Comparison of ENCODE assay signal across 7 cellular contexts in the genomic region with DNA sequence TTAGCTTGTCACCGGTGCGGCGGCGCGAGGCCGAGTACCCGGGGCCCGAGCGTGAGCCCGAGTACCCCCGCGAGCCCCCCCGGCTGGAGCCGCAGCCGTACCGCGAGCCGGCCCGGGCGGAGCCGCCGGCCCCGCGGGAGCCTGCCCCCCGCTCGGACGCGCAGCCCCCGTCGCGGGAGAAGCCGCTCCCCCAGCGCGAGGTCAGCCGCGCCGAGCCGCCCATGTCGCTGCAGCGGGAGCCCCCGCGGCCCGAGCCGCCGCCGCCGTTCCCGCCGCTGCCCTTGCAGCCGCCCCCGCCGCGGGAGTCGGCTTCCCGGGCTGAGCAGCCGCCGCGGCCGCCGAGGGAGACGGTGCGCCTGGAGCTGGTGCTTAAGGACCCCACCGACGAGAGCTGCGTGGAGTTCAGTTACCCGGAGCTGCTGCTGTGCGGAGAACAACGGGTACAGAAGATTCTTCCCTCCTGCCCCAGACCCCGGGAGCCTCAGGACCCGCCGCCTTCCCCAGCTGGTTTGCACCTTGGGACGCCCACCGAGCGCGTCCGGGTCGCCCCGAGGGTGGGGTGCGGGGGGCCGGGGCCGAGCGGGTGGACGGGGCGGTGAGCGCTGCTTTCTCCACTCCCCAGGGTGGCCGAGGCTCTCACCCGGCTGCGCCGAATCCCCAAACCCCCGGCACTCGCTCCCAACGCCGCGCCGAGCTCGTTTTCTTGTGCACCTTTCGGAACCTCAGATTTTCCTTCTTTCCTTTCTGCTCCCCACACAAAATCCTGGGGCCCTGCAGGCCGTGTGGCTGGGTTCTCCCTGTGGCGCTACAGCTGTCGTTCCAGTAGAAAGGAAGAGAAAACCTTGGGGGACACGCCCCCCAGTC. TPM values are rescaled to one million over a fixed set of nuclear protein-coding genes. Genes with fewer than 3 reads are reported as not detected.
DNase-seq lines count a peak whose midpoint lies in the region; TF ChIP-seq lines count a peak whose summit lies in the region.

No MANE protein-coding gene starts in this region.

- H3K79me2 ChIP-seq in GM23248 (ENCODE audit: insufficient read depth): peaks cover 47% of the 10 kb centered on the region

- peak overlapping the region; percentile 85 for H3K27ac ChIP-seq in GM23248
- H3K27ac ChIP-seq in effector memory CD4-positive, alpha-beta T cell (ENCODE audit: insufficient read depth, low read length, poor library complexity, severe bottlenecking): peak overlapping the region; percentile 63
- peak overlapping the region; percentile 90 to 97 (median 95) for H3K27ac ChIP-seq in stomach

- POLR2A ChIA-PET in activated CD4-positive, alpha-beta memory T cell treated with anti-CD3 and anti-CD28 coated beads for 36 hours (lab: Charles Lee): interaction anchor here (0.6 to 2.8 kb wide), 3 partner anchors 11 to 128 kb away, joined by 3 to 17 read pairs (median 4); partner anchors contain the start of gene LUC7L2

- 2 to 3% methylated on average over 36 to 50 of the region's 101 CpGs for WGBS in GM23248 (ENCODE audit: low coverage in 1 of 2, low lambda C conversion rate in 2 of 2, missing lambda C conversion rate in 2 of 2), 2 experiments
- 0 to 1% (median 1%) methylated on average over 33 to 100 of the region's 101 CpGs for WGBS in stomach, 5 donors

- no peak for TF ChIP-seq EP300 in stomach (IDR thresholded peaks at IDR 0.05)

- H3K4me1 Mint-ChIP-seq in activated CD4-positive, alpha-beta memory T cell treated with anti-CD3 and anti-CD28 coated beads for 36 hours (ENCODE audit: low read depth): peaks cover 29% of the 10 kb centered on the region

- TF ChIP-seq CTCF in GM12875 (IDR thresholded peaks at IDR 0.05; ENCODE audit: borderline replicate concordance, insufficient read depth, low read depth, low read length) (no peak), LNCaP clone FGC (IDR thresholded peaks at IDR 0.05; ENCODE audit: control insufficient read depth, extremely low read depth, insufficient read depth) (no peak), stomach (IDR thresholded peaks at IDR 0.05) (no peak)

- no peaks in the 10 kb centered on the region for H3K9me3 ChIP-seq in GM23248 (ENCODE audit: low read depth)
- H3K9me3 ChIP-seq in effector memory CD4-positive, alpha-beta T cell (ENCODE audit: control insufficient read depth, low read length): no peaks in the 10 kb centered on the region
- no peaks in the 10 kb centered on the region for H3K9me3 ChIP-seq in mononuclear cell (ENCODE audit: low read depth, low read length)
- no peaks in the 10 kb centered on the region for H3K9me3 ChIP-seq in stomach

- peak overlapping the region; percentile 94 for H3K9ac ChIP-seq in GM23248

- H3K27me3 Mint-ChIP-seq in activated CD4-positive, alpha-beta memory T cell treated with anti-CD3 and anti-CD28 coated beads for 36 hours: peaks cover 5% of the 10 kb centered on the region

- peaks cover 8% of the 10 kb centered on the region; the same call in 1 of the 2 replicates for H3K4me1 ChIP-seq in GM23248 (ENCODE audit: insufficient read depth)
- peaks cover 2% of the 10 kb centered on the region for H3K4me1 ChIP-seq in effector memory CD4-positive, alpha-beta T cell (ENCODE audit: control insufficient read depth, insufficient read depth, low read length, poor library complexity, severe bottlenecking)
- peaks cover 14% of the 10 kb centered on the region for H3K4me1 ChIP-seq in mononuclear cell (ENCODE audit: insufficient read depth, low read length)
- peaks cover 9 to 40% (median 38%) of the 10 kb centered on the region in 4 donors for H3K4me1 ChIP-seq in stomach

- in situ Hi-C loops in GM23248 (cut with MboI): no loop called here

- intact Hi-C loops in activated CD4-positive, alpha-beta memory T cell treated with anti-CD3 and anti-CD28 coated beads for 36 hours (cut with micrococcal nuclease): loop anchor here (1.0 to 2.0 kb wide), 6 partner anchors 98 to 215 kb away; partner anchors contain the start of genes LUC7L2 and ZC3HAV1
- intact Hi-C loops in stomach (cut with DNase I; ENCODE audit: low total_unique reads): no loop called here

- no peak for TF ChIP-seq POLR2A in stomach (IDR thresholded peaks at IDR 0.05)

- H3K36me3 ChIP-seq in GM23248 (ENCODE audit: low read depth) (no peaks in the 10 kb centered on the region; the same call in 1 of the 2 replicates), stomach (no peaks in the 10 kb centered on the region)
- no peaks in the 10 kb centered on the region for H3K36me3 ChIP-seq in effector memory CD4-positive, alpha-beta T cell (ENCODE audit: control insufficient read depth, insufficient read depth, low read length)

- peaks cover 3% of the 10 kb centered on the region for H3K36me3 Mint-ChIP-seq in activated CD4-positive, alpha-beta memory T cell treated with anti-CD3 and anti-CD28 coated beads for 36 hours

- H2AFZ ChIP-seq in GM23248: peak overlapping the region; percentile 93

- no peaks in the 10 kb centered on the region for H3K9me3 Mint-ChIP-seq in activated CD4-positive, alpha-beta memory T cell treated with anti-CD3 and anti-CD28 coated beads for 36 hours

- H4K20me1 ChIP-seq in GM23248 (ENCODE audit: insufficient read depth): no peaks in the 10 kb centered on the region

- H3K4me2 ChIP-seq in GM23248 (ENCODE audit: unreplicated experiment): peak overlapping the region; percentile 95

- H3K4me3 ChIP-seq in GM12875 (ENCODE audit: low read depth, low read length): peak overlapping the region; percentile 100
- peak overlapping the region; percentile 91 for H3K4me3 ChIP-seq in GM23248
- peak overlapping the region; percentile 82 for H3K4me3 ChIP-seq in LNCaP clone FGC (ENCODE audit: low read depth, low read length)
- H3K4me3 ChIP-seq in effector memory CD4-positive, alpha-beta T cell (ENCODE audit: insufficient read depth, low read depth, low read length, poor library complexity, severe bottlenecking): peak overlapping the region; percentile 73
- peak overlapping the region; percentile 92 for H3K4me3 ChIP-seq in mononuclear cell (ENCODE audit: low read length)
- H3K4me3 ChIP-seq in stomach: peak overlapping the region; percentile 92 to 95 (median 93)

- peaks cover 38% of the 10 kb centered on the region for H3F3A ChIP-seq in GM23248 (ENCODE audit: insufficient read depth)

- CTCF ChIA-PET in activated CD4-positive, alpha-beta memory T cell treated with anti-CD3 and anti-CD28 coated beads for 36 hours (lab: Charles Lee): interaction anchor here (1.1 to 1.3 kb wide), 2 partner anchors 128 to 214 kb away, joined by 4 to 5 read pairs; no protein-coding TSS in a partner anchor

- peak; percentile 72 for DNase-seq in GM23248
- DNase-seq in LNCaP clone FGC (ENCODE audit: low read depth): no peak
- DNase-seq in activated CD4-positive, alpha-beta memory T cell treated with anti-CD3 and anti-CD28 coated beads for 36 hours: peak; percentile 33
- DNase-seq in effector memory CD4-positive, alpha-beta T cell: peak in 1 of 3 donors; percentile 16
- peak; percentile 27 for DNase-seq in stomach

- H3K9me2 ChIP-seq in GM23248 (ENCODE audit: insufficient read depth): no peaks in the 10 kb centered on the region

- H3K4me3 Mint-ChIP-seq in activated CD4-positive, alpha-beta memory T cell treated with anti-CD3 and anti-CD28 coated beads for 36 hours: peak overlapping the region; percentile 97

- H3K27me3 ChIP-seq in GM23248 (replicated peaks; ENCODE audit: insufficient read depth): no peaks in the 10 kb centered on the region
- no peaks in the 10 kb centered on the region for H3K27me3 ChIP-seq in effector memory CD4-positive, alpha-beta T cell (replicated peaks; ENCODE audit: control insufficient read depth, insufficient read depth, low read length, poor library complexity, severe bottlenecking)
- H3K27me3 ChIP-seq in mononuclear cell (ENCODE audit: insufficient read depth, low read length): no peaks in the 10 kb centered on the region
- H3K27me3 ChIP-seq in stomach: no peaks in the 10 kb centered on the region

- H3K27ac Mint-ChIP-seq in activated CD4-positive, alpha-beta memory T cell treated with anti-CD3 and anti-CD28 coated beads for 36 hours: no peak overlapping the region

RNA-seq across cellular contexts. Expression of gene UBN2, which starts 0.7 kb away (rescaled TPM):
- total RNA-seq in GM23248 (2014; rRNA removed; shearing (Covaris generic)): 3.2 and 3.8 TPM in 2 replicates
- polyA plus RNA-seq in GM23248 (2016; fragmentation: Nextera tagmentation; extraction: Ambion mirVana): 1.0 and 1.2 TPM in 2 replicates
- total RNA-seq in activated CD4-positive, alpha-beta memory T cell treated with anti-CD3 and anti-CD28 coated beads for 36 hours: 10 to 100 TPM; 11.3 to 13.3 TPM
- 6.0 TPM for total RNA-seq in mononuclear cell
- 10 to 100 TPM in 3 of 5 donors, 1 to 10 TPM in 2; 4.9 to 23.9 (median 13.8) TPM for total RNA-seq in stomach
- 1 to 10 TPM in 1 of 3 donors, under 1 TPM in 2; 0.76 to 1.8 (median 1.00) TPM for polyA plus RNA-seq in stomach
